ENCODE assay signal across 17 cellular contexts in genomic region chr12:93849946-93850345, GRCh38.
DNase-seq lines count a peak whose midpoint lies in the region; ATAC-seq, FAIRE-seq and TF ChIP-seq lines count a peak whose summit lies in the region.
"Had no signal": no experiment of that assay in that cellular context is flagged by ENCODE, and none has a peak within 500 bp of the region (broad histone marks: within the 10 kb centered on the region; RNA-seq: fewer than 3 reads in every experiment).

No MANE protein-coding gene starts in this region.

- H3K9me3 Mint-ChIP-seq in activated CD4-positive, alpha-beta T cell treated with anti-CD3 and anti-CD28 coated beads, Interleukin-2, amount 10 ng/mL, durations not matched to agents 24 days and 14 days: peaks cover 8% of the 10 kb centered on the region
- peaks cover 9% of the 10 kb centered on the region for H3K9me3 Mint-ChIP-seq in activated CD4-positive, alpha-beta T cell treated with anti-CD3 and anti-CD28 coated beads, Interleukin-2, amount 10 ng/mL, durations not matched to agents 7 days and 5 days
- H3K9me3 Mint-ChIP-seq: CD4-positive, alpha-beta T cell had no signal

- H3K9me3 ChIP-seq in K562 (replicated peaks; ENCODE audit: control insufficient read depth, insufficient read depth, low read depth, low read length) (no peaks in the 10 kb centered on the region), kidney (ENCODE audit: control insufficient read depth in 1 of 2, low read length in 2 of 2) (no peaks in the 10 kb centered on the region)

- H3K27ac ChIP-seq in K562 (ENCODE audit: extremely low read depth, low read depth, low read length) (no peak overlapping the region), kidney (ENCODE audit: low read depth in 2 of 2, low read length in 2 of 2) (no peak overlapping the region)
- H3K27ac ChIP-seq: BLaER1 had no signal

- WGBS in K562 (ENCODE audit: insufficient coverage, low coverage, missing lambda C conversion rate): 78% methylated on average over 14 of the region's 15 CpGs

- ATAC-seq in K562: no peak
- ATAC-seq: HCT116 had no signal

- no peaks in the 10 kb centered on the region for H3K27me3 Mint-ChIP-seq in activated CD4-positive, alpha-beta T cell treated with anti-CD3 and anti-CD28 coated beads, Interleukin-2, amount 10 ng/mL, durations not matched to agents 24 days and 14 days
- no peaks in the 10 kb centered on the region for H3K27me3 Mint-ChIP-seq in activated CD4-positive, alpha-beta T cell treated with anti-CD3 and anti-CD28 coated beads, Interleukin-2, amount 10 ng/mL, durations not matched to agents 7 days and 5 days
- H3K27me3 Mint-ChIP-seq: CD4-positive, alpha-beta T cell had no signal

- CTCF ChIA-PET in activated CD4-positive, alpha-beta T cell treated with anti-CD3 and anti-CD28 coated beads, Interleukin-2, amount 10 ng/mL, durations not matched to agents 7 days and 5 days (lab: Charles Lee): no interaction called here
- CTCF ChIA-PET in K562 (lab: Yijun Ruan, JAX; ENCODE audit: low intra/inter-chr PET ratio) (no interaction called here), HEK293T (lab: Yijun Ruan, JAX) (no interaction called here)

- H3K4me1 ChIP-seq in K562 (replicated peaks in 1 of 2; ENCODE audit: control insufficient read depth in 2 of 2, insufficient read depth in 2 of 2, low read length in 2 of 2) (peaks cover 4 to 11% of the 10 kb centered on the region in 2 experiments; a peak in 4 of 5 replicates), kidney (ENCODE audit: control insufficient read depth in 1 of 2, insufficient read depth in 1 of 2, low read depth in 1 of 2, low read length in 2 of 2) (peaks cover 4 to 6% of the 10 kb centered on the region in 2 donors)

- no peak for TF ChIP-seq POLR2A in K562 (conservative IDR thresholded peaks at IDR 0.05)

- H3K36me3 ChIP-seq in K562 (ENCODE audit: control insufficient read depth, insufficient read depth, low read length): peaks cover 3% of the 10 kb centered on the region; the same call in 2 of the 3 replicates
- no peaks in the 10 kb centered on the region for H3K36me3 ChIP-seq in kidney (ENCODE audit: control insufficient read depth in 1 of 2, insufficient read depth in 2 of 2, low read length in 2 of 2)

- no TSS peak for BruUV-seq in K562 (replicated peaks; lab: Mats Ljungman, UMichigan)

- H3K4me3 ChIP-seq in K562: no peak overlapping the region
- H3K4me3 ChIP-seq in kidney (ENCODE audit: low read length in 2 of 2): no peak overlapping the region
- H3K4me3 ChIP-seq: BLaER1 had no signal

- TF ChIP-seq EP300 in K562 (IDR thresholded peaks at IDR 0.05; ENCODE audit: low read length): no peak

- H4K20me1 ChIP-seq in K562 (replicated peaks; ENCODE audit: control insufficient read depth, insufficient read depth, low read length): no peaks in the 10 kb centered on the region
- H4K20me1 ChIP-seq: BLaER1 had no signal

- POLR2A ChIA-PET in activated CD4-positive, alpha-beta T cell treated with anti-CD3 and anti-CD28 coated beads, Interleukin-2, amount 10 ng/mL, durations not matched to agents 7 days and 5 days (lab: Charles Lee): no interaction called here
- POLR2A ChIA-PET in K562 (lab: Yijun Ruan, JAX) (no interaction called here), HEK293T (lab: Yijun Ruan, JAX) (no interaction called here)

- no peak overlapping the region for H2AFZ ChIP-seq in K562 (ENCODE audit: low read depth, low read length)

- no peak overlapping the region for H3K27ac Mint-ChIP-seq in activated CD4-positive, alpha-beta T cell treated with anti-CD3 and anti-CD28 coated beads, Interleukin-2, amount 10 ng/mL, durations not matched to agents 24 days and 14 days
- H3K27ac Mint-ChIP-seq in activated CD4-positive, alpha-beta T cell treated with anti-CD3 and anti-CD28 coated beads, Interleukin-2, amount 10 ng/mL, durations not matched to agents 7 days and 5 days: no peak overlapping the region
- H3K27ac Mint-ChIP-seq: CD4-positive, alpha-beta T cell had no signal

- no peaks in the 10 kb centered on the region for H3K79me2 ChIP-seq in K562 (ENCODE audit: control insufficient read depth, insufficient read depth, low read length)

- H3K4me2 ChIP-seq in K562 (ENCODE audit: insufficient read depth, low read length): no peak overlapping the region
- H3K4me2 ChIP-seq: BLaER1 had no signal

- peaks cover 55% of the 10 kb centered on the region for H3K4me1 Mint-ChIP-seq in activated CD4-positive, alpha-beta T cell treated with anti-CD3 and anti-CD28 coated beads, Interleukin-2, amount 10 ng/mL, durations not matched to agents 24 days and 14 days
- peaks cover 71% of the 10 kb centered on the region for H3K4me1 Mint-ChIP-seq in activated CD4-positive, alpha-beta T cell treated with anti-CD3 and anti-CD28 coated beads, Interleukin-2, amount 10 ng/mL, durations not matched to agents 7 days and 5 days

- DNase-seq in activated CD4-positive, alpha-beta T cell treated with anti-CD3 and anti-CD28 coated beads, Interleukin-2, amount 10 ng/mL, durations not matched to agents 24 days and 14 days: peak; percentile 49
- no peak for DNase-seq in activated CD4-positive, alpha-beta T cell treated with anti-CD3 and anti-CD28 coated beads, Interleukin-2, amount 10 ng/mL, durations not matched to agents 7 days and 5 days
- no peak for DNase-seq in K562 (ENCODE audit: extremely low read depth in 1 of 4, low spot score in 3 of 4)
- peak; percentile 63 for DNase-seq in kidney
- DNase-seq in NCI-H1417 (lab: John Stamatoyannopoulos, UW): no peak
- DNase-seq in OCI-M1 (lab: John Stamatoyannopoulos, UW): no peak
- no peak for DNase-seq in HEK293T (ENCODE audit: extremely low spot score)
- DNase-seq: 8988T; AML-193; CD4-positive, alpha-beta T cell; DMS79 treated with DMSO at 0.1 percent for 48 hours; EL; GDM1 had no signal

- TF ChIP-seq CTCF in K562 (IDR thresholded peaks at IDR 0.05 in 2 of 3, conservative IDR thresholded peaks at IDR 0.05 in 1 of 3; ENCODE audit: insufficient read depth in 2 of 3, low read depth in 1 of 3, low read length in 3 of 3) (no peak), kidney (IDR thresholded peaks at IDR 0.05; ENCODE audit: borderline replicate concordance, extremely low read depth, insufficient read depth) (no peak)

- peaks cover 13% of the 10 kb centered on the region for H3K36me3 Mint-ChIP-seq in activated CD4-positive, alpha-beta T cell treated with anti-CD3 and anti-CD28 coated beads, Interleukin-2, amount 10 ng/mL, durations not matched to agents 24 days and 14 days (ENCODE audit: low read depth)
- peaks cover 17% of the 10 kb centered on the region for H3K36me3 Mint-ChIP-seq in activated CD4-positive, alpha-beta T cell treated with anti-CD3 and anti-CD28 coated beads, Interleukin-2, amount 10 ng/mL, durations not matched to agents 7 days and 5 days (ENCODE audit: low read depth)

- TF ChIP-seq RAD21 in K562 (CRISPR knock-in tag; conservative IDR thresholded peaks at IDR 0.05 in 1 of 2, IDR thresholded peaks at IDR 0.05 in 1 of 2): no peak

- H3K4me3 Mint-ChIP-seq in activated CD4-positive, alpha-beta T cell treated with anti-CD3 and anti-CD28 coated beads, Interleukin-2, amount 10 ng/mL, durations not matched to agents 24 days and 14 days: no peak overlapping the region
- H3K4me3 Mint-ChIP-seq in activated CD4-positive, alpha-beta T cell treated with anti-CD3 and anti-CD28 coated beads, Interleukin-2, amount 10 ng/mL, durations not matched to agents 7 days and 5 days: no peak overlapping the region
- H3K4me3 Mint-ChIP-seq: CD4-positive, alpha-beta T cell had no signal

- no peaks in the 10 kb centered on the region for H3K27me3 ChIP-seq in K562 (ENCODE audit: control insufficient read depth in 2 of 2, insufficient read depth in 2 of 2, low read length in 2 of 2)
- H3K27me3 ChIP-seq: BLaER1 had no signal

- in situ Hi-C loops in K562 (cut with MboI): no loop called here

- no peaks in the 10 kb centered on the region for H3K9me1 ChIP-seq in K562 (ENCODE audit: control insufficient read depth, insufficient read depth, low read length)

- FAIRE-seq in K562 (lab: Jason Lieb, UNC) (no peak), kidney (lab: Jason Lieb, UNC) (no peak)
- FAIRE-seq: GM19239, H54 had no signal

- intact Hi-C loops in activated CD4-positive, alpha-beta T cell treated with anti-CD3 and anti-CD28 coated beads, Interleukin-2, amount 10 ng/mL, durations not matched to agents 24 days and 14 days (cut with micrococcal nuclease): loop anchor here (5.0 kb wide), 2 partner anchors 252 to 278 kb away; partner anchors contain the start of gene SOCS2
- intact Hi-C loops in K562 (cut with micrococcal nuclease) (no loop called here), kidney (cut with DNase I) (no loop called here)

- H3K9ac ChIP-seq in K562 (ENCODE audit: insufficient read depth in 1 of 2, low read depth in 2 of 2, low read length in 2 of 2) (no peak overlapping the region), kidney (ENCODE audit: low read length in 2 of 2) (no peak overlapping the region)
- H3K9ac ChIP-seq: BLaER1 had no signal

TF ChIP-seq in K562, 482 proteins besides CTCF, POLR2A, EP300 and RAD21 (continues in another document):
- TF ChIP-seq POLR2G (IDR thresholded peaks at IDR 0.05; ENCODE audit: low read depth, low read length) (0 out of 2 replicates have a peak, but pooled peaks have one; percentile 16), ZNF507 (tag; conservative IDR thresholded peaks at IDR 0.05) (no peak), RBM22 (IDR thresholded peaks at IDR 0.05; ENCODE audit: low read depth, low read length, poor library complexity, severe bottlenecking) (no peak), ZNF644 (tag; IDR thresholded peaks at IDR 0.05; ENCODE audit: low read depth) (no peak), ZBTB8A (IDR thresholded peaks at IDR 0.05; ENCODE audit: partially characterized antibody) (no peak), TAF15 (IDR thresholded peaks at IDR 0.05; ENCODE audit: low read depth, low read length) (no peak), HMG20B (CRISPR knock-in tag; IDR thresholded peaks at IDR 0.05) (no peak), ZSCAN29 (IDR thresholded peaks at IDR 0.05) (no peak)

TF ChIP-seq in HEK293T, 16 proteins besides CTCF, POLR2A, EP300 and RAD21:
- TF ChIP-seq LEF1 (IDR thresholded peaks at IDR 0.05; ENCODE audit: borderline replicate concordance): no peak
TF ChIP-seq in HEK293T: peak in this region for 0.

Comparison
In these comparisons a context has a peak if more than half of its experiments do, and no peak if none do; other contexts are left out.
1. DNase-seq: peak in activated CD4-positive, alpha-beta T cell treated with anti-CD3 and anti-CD28 coated beads, Interleukin-2, amount 10 ng/mL, durations not matched to agents 24 days and 14 days (single experiment) and kidney (single experiment); none in activated CD4-positive, alpha-beta T cell treated with anti-CD3 and anti-CD28 coated beads, Interleukin-2, amount 10 ng/mL, durations not matched to agents 7 days and 5 days (single experiment), K562 (0 of 4), NCI-H1417 (0 of 3), OCI-M1 (single experiment) and HEK293T (single experiment).